Comparison of ENCODE assay signal across 1 cellular context in the genomic region with DNA sequence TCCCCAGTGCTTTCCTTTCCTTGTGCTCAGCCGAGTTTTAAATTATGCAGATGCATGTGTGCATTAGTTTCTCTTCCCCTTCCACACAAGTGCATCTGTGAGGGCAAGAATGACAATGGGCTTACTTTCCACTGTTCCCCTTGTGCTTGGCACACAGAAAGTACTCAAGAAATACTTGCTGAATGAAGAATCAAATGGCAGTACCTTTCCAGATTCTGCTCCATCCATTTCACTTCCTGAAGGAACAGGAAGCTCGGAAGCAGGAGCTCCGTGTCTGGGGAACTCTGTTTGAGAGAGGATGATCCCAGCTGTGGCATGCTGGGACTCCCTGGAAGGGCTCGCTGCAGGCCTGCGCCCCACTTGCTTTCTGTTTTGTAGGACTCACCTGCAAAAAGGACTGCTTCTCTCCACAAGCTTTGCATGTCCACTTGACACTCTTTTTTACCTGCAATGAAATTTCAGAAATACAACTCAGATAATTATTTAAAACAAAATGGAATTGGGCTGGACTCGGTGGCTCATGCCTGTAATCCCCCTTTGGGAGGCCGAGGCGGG.
TF ChIP-seq lines count a peak whose summit lies in the region.

No MANE protein-coding gene starts in this region.

TF ChIP-seq in HepG2, 621 proteins besides CTCF, POLR2A, EP300 and RAD21:
- TF ChIP-seq, protein P1, sequence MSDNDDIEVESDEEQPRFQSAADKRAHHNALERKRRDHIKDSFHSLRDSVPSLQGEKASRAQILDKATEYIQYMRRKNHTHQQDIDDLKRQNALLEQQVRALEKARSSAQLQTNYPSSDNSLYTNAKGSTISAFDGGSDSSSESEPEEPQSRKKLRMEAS (IDR thresholded peaks at IDR 0.05), result no peak
- TF ChIP-seq, protein P2, sequence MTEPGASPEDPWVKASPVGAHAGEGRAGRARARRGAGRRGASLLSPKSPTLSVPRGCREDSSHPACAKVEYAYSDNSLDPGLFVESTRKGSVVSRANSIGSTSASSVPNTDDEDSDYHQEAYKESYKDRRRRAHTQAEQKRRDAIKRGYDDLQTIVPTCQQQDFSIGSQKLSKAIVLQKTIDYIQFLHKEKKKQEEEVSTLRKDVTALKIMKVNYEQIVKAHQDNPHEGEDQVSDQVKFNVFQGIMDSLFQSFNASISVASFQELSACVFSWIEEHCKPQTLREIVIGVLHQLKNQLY (CRISPR knock-in tag; IDR thresholded peaks at IDR 0.05), result no peak
- TF ChIP-seq, protein P3, sequence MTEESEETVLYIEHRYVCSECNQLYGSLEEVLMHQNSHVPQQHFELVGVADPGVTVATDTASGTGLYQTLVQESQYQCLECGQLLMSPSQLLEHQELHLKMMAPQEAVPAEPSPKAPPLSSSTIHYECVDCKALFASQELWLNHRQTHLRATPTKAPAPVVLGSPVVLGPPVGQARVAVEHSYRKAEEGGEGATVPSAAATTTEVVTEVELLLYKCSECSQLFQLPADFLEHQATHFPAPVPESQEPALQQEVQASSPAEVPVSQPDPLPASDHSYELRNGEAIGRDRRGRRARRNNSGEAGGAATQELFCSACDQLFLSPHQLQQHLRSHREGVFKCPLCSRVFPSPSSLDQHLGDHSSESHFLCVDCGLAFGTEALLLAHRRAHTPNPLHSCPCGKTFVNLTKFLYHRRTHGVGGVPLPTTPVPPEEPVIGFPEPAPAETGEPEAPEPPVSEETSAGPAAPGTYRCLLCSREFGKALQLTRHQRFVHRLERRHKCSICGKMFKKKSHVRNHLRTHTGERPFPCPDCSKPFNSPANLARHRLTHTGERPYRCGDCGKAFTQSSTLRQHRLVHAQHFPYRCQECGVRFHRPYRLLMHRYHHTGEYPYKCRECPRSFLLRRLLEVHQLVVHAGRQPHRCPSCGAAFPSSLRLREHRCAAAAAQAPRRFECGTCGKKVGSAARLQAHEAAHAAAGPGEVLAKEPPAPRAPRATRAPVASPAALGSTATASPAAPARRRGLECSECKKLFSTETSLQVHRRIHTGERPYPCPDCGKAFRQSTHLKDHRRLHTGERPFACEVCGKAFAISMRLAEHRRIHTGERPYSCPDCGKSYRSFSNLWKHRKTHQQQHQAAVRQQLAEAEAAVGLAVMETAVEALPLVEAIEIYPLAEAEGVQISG (CRISPR knock-in tag; IDR thresholded peaks at IDR 0.05), result no peak
- TF ChIP-seq, protein P4, sequence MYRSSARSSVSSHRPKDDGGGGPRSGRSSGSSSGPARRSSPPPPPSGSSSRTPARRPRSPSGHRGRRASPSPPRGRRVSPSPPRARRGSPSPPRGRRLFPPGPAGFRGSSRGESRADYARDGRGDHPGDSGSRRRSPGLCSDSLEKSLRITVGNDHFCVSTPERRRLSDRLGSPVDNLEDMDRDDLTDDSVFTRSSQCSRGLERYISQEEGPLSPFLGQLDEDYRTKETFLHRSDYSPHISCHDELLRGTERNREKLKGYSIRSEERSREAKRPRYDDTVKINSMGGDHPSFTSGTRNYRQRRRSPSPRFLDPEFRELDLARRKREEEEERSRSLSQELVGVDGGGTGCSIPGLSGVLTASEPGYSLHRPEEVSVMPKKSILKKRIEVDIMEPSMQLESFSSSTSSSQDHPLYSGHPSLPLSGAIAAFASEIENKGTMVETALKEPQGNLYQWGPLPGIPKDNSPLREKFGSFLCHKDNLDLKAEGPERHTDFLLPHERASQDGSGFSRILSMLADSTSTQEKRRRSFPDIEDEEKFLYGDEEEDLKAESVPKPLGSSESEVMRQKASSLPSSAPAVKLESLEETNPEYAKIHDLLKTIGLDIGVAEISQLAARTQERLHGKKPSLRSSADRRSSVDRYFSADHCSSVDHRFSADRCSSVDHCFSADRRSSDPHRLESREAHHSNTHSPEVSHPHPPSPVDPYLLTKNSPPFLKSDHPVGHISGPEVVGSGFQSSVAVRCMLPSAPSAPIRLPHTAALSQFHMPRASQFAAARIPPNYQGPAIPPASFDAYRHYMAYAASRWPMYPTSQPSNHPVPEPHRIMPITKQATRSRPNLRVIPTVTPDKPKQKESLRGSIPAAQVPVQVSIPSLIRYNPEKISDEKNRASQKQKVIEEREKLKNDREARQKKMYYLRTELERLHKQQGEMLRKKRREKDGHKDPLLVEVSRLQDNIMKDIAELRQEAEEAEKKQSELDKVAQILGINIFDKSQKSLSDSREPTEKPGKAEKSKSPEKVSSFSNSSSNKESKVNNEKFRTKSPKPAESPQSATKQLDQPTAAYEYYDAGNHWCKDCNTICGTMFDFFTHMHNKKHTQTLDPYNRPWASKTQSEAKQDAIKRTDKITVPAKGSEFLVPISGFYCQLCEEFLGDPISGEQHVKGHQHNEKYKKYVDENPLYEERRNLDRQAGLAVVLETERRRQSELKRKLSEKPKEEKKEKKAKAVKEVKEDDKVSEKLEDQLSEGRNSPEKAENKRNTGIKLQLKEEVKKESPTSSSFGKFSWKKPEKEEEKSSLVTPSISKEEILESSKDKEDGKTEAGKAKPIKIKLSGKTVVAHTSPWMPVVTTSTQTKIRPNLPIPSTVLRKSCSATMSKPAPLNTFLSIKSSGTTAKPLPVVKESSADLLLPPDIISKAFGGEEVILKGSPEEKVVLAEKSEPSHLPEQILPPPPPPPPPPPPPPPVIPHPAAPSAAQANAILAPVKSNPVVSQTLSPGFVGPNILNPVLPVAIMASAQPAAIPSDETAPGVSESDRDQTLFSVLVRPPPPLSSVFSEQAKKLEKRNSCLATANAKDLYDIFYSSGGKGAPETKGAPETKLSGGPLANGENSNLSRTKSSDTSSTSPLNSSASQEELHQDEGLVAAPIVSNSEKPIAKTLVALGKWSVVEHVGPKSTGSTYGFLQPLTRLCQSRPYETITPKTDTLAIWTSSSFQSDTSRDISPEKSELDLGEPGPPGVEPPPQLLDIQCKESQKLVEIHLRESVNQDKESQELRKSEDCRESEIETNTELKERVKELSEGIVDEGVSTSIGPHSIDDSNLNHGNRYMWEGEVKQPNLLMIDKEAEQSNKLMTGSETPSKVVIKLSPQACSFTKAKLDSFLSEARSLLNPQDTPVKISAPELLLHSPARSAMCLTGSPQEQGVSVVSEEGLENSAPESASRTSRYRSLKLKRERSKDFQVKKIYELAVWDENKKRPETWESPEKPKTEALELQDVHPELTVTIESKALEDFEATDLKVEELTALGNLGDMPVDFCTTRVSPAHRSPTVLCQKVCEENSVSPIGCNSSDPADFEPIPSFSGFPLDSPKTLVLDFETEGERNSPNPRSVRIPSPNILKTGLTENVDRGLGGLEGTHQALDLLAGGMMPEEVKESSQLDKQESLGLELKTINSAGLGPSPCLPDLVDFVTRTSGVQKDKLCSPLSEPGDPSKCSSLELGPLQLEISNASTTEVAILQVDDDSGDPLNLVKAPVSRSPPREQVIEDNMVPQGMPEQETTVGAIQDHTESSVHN (CRISPR knock-in tag; IDR thresholded peaks at IDR 0.05), result no peak
- TF ChIP-seq AGO1 (IDR thresholded peaks at IDR 0.05; ENCODE audit: low read depth, low read length, poor library complexity, severe bottlenecking), result no peak
- TF ChIP-seq ZNF879 (CRISPR knock-in tag; IDR thresholded peaks at IDR 0.05), result no peak
- no peak for TF ChIP-seq ZNF232 (CRISPR knock-in tag; IDR thresholded peaks at IDR 0.05; ENCODE audit: borderline replicate concordance)
- no peak for TF ChIP-seq U2AF2 (IDR thresholded peaks at IDR 0.05; ENCODE audit: low read depth, low read length)
- TF ChIP-seq SMYD3 (CRISPR knock-in tag; IDR thresholded peaks at IDR 0.05), result no peak
- TF ChIP-seq ADNP (CRISPR knock-in tag; IDR thresholded peaks at IDR 0.05), result no peak
- TF ChIP-seq ZBTB21 (CRISPR knock-in tag; IDR thresholded peaks at IDR 0.05), result no peak
- TF ChIP-seq KLF13 (CRISPR knock-in tag; IDR thresholded peaks at IDR 0.05), result no peak
- no peak for TF ChIP-seq ZNF331 (CRISPR knock-in tag; IDR thresholded peaks at IDR 0.05)
- TF ChIP-seq JDP2 (CRISPR knock-in tag; IDR thresholded peaks at IDR 0.05; ENCODE audit: borderline replicate concordance), result no peak
- TF ChIP-seq ZNF234 (CRISPR knock-in tag; conservative IDR thresholded peaks at IDR 0.05), result no peak
- no peak for TF ChIP-seq HNRNPK (IDR thresholded peaks at IDR 0.05; ENCODE audit: low read depth, low read length, poor library complexity, severe bottlenecking)
- TF ChIP-seq RFX3 (CRISPR knock-in tag; IDR thresholded peaks at IDR 0.05), result no peak
- no peak for TF ChIP-seq SALL2 (CRISPR knock-in tag; IDR thresholded peaks at IDR 0.05)
- no peak for TF ChIP-seq DNMT3B (CRISPR knock-in tag; conservative IDR thresholded peaks at IDR 0.05)
